In genomic region chr1:54406339-54407181, GRCh38 we compare ENCODE assay signal across 8 cellular contexts. TPM values are rescaled to one million over a fixed set of nuclear protein-coding genes. Genes with fewer than 3 reads are reported as not detected.
A peak's percentile ranks its signal among the peaks of the same experiment; 100 is the strongest.
DNase-seq lines count a peak whose midpoint lies in the region; ATAC-seq, FAIRE-seq and TF ChIP-seq lines count a peak whose summit lies in the region.

TSS of gene SSBP3 (minus strand) at chr1:54406394.

- peak within 1 kb of the TSS; percentile 88 for H3K4me3 Mint-ChIP-seq in WTC11

- no peak for TF ChIP-seq EP300 in A549 (IDR thresholded peaks at IDR 0.05)

- POLR2A ChIA-PET in A549 (lab: Yijun Ruan, JAX) = interaction anchor here (0.6 to 2.3 kb wide), 5 partner anchors 81 to 207 kb away, joined by 3 to 17 read pairs (median 6); partner anchors contain the start of genes CYB5RL and MRPL37
- POLR2A ChIA-PET in WTC11 (lab: Charles Lee) = interaction anchor here (0.5 to 2.6 kb wide), 23 partner anchors 10 to 450 kb away, joined by 3 to 127 read pairs (median 4); partner anchors contain the start of genes CYB5RL and MRPL37

- H3K27ac Mint-ChIP-seq in WTC11 = peak within 1 kb of the TSS; percentile 99

- H3K36me3 ChIP-seq in bronchial epithelial cell (ENCODE audit: control insufficient read depth, insufficient read depth, low read length) = no peaks in the 10 kb centered on the region

- DNase-seq in A549 (ENCODE audit: low read depth in 1 of 2, low spot score in 1 of 2) = peak; percentile 80 to 89
- peak; percentile 94 for DNase-seq in NCI-H2196 (lab: John Stamatoyannopoulos, UW; ENCODE audit: unreplicated experiment)
- peak; percentile 92 for DNase-seq in WTC11 (ENCODE audit: low spot score)
- peak; percentile 74 for DNase-seq in bronchial epithelial cell (ENCODE audit: low read depth)
- peak; percentile 91 for DNase-seq in inferior parietal cortex (ENCODE audit: extremely low spot score)
- DNase-seq in stimulated activated CD4-positive, alpha-beta T cell treated with anti-CD3 and anti-CD28 coated beads, Interleukin-12 subunit alpha, Interleukin-12 subunit beta, amount 100 ng/mL, for 24 hours (ENCODE audit: low read depth in 2 of 2) = peak; percentile 79 to 85

- H3K4me2 ChIP-seq in A549 = peak within 1 kb of the TSS; percentile 95

- H3K4me1 ChIP-seq in A549 = peaks cover 19% of the 10 kb centered on the region

- H3K4me1 Mint-ChIP-seq in WTC11 = peaks cover 69% of the 10 kb centered on the region

- CTCF ChIA-PET in A549 (lab: Yijun Ruan, JAX) (interaction anchor here (0.8 to 2.5 kb wide), 4 partner anchors 46 to 285 kb away, joined by 3 to 27 read pairs (median 3); no protein-coding TSS in a partner anchor), WTC11 (lab: Charles Lee) (interaction anchor here (0.6 to 5.6 kb wide), 18 partner anchors 18 to 395 kb away, joined by 3 to 145 read pairs (median 4); partner anchors contain the start of gene TTC22)

- no peaks in the 10 kb centered on the region for H3K9me3 Mint-ChIP-seq in WTC11

- H3K27me3 Mint-ChIP-seq in WTC11 (ENCODE audit: low read depth) = peaks cover 6% of the 10 kb centered on the region; the same call in 1 of the 2 replicates

- FAIRE-seq in A549 (lab: Jason Lieb, UNC) (no peak), bronchial epithelial cell (lab: Jason Lieb, UNC) (no peak)

- peaks cover 19% of the 10 kb centered on the region for H3K36me3 Mint-ChIP-seq in WTC11

- TF ChIP-seq RAD21 in A549 (conservative IDR thresholded peaks at IDR 0.05 in 1 of 2, IDR thresholded peaks at IDR 0.05 in 1 of 2) = no peak

- no peak for TF ChIP-seq POLR2A in A549 (IDR thresholded peaks at IDR 0.05; ENCODE audit: low read length)

- TF ChIP-seq CTCF in A549 (IDR thresholded peaks at IDR 0.05) (no peak), WTC11 (IDR thresholded peaks at IDR 0.05) (no peak), bronchial epithelial cell (IDR thresholded peaks at IDR 0.05; ENCODE audit: insufficient read depth, low read length, severe bottlenecking) (no peak)

- H3K4me3 ChIP-seq in A549 (peak within 1 kb of the TSS; percentile 94), bronchial epithelial cell (ENCODE audit: low read depth, low read length) (peak within 1 kb of the TSS; percentile 62)

- no peaks in the 10 kb centered on the region for H3K9me3 ChIP-seq in A549

- ATAC-seq in A549 (peak; percentile 92 to 94), GM18861 (IDR thresholded peaks at IDR 0.05; ENCODE audit: unreplicated experiment) (peak; percentile 83), HG03103 (IDR thresholded peaks at IDR 0.05; ENCODE audit: low read depth, unreplicated experiment) (peak; percentile 75), WTC11 (peak; percentile 81)

- H3K27ac ChIP-seq in A549 = peak within 1 kb of the TSS; percentile 74 to 99

- H3K27me3 ChIP-seq in bronchial epithelial cell (ENCODE audit: control insufficient read depth, insufficient read depth, low read length) = no peaks in the 10 kb centered on the region

- no CpG with 5 or more reads among the region's 100 CpGs for WGBS in A549 (ENCODE audit: missing lambda C conversion rate)

TF ChIP-seq in A549, 52 proteins besides CTCF, POLR2A, EP300 and RAD21:
- no peak for TF ChIP-seq FOXS1 (CRISPR knock-in tag; IDR thresholded peaks at IDR 0.05)
- peak; percentile 91 for TF ChIP-seq PBX3 (IDR thresholded peaks at IDR 0.05)
- peak in 1 of 2 experiments; percentile 27; a peak in 1 of 5 replicates for TF ChIP-seq JUN (IDR thresholded peaks at IDR 0.05)

TF ChIP-seq in WTC11, 78 proteins besides CTCF, POLR2A, EP300 and RAD21 (continues in another document):
- peak; percentile 95 for TF ChIP-seq SP1 (CRISPR knock-in tag; conservative IDR thresholded peaks at IDR 0.05)
- no peak; the same call in 1 of the 2 replicates for TF ChIP-seq ESRRA (CRISPR knock-in tag; IDR thresholded peaks at IDR 0.05; ENCODE audit: borderline replicate concordance)
- TF ChIP-seq FOXP1 (CRISPR knock-in tag; IDR thresholded peaks at IDR 0.05; ENCODE audit: borderline replicate concordance) = peak; percentile 80
- TF ChIP-seq ZMAT4 (CRISPR knock-in tag; IDR thresholded peaks at IDR 0.05) = no peak
- peak; percentile 41; the same call in 1 of the 2 replicates for TF ChIP-seq CREM (CRISPR knock-in tag; IDR thresholded peaks at IDR 0.05)
- TF ChIP-seq RELA (CRISPR knock-in tag; IDR thresholded peaks at IDR 0.05; ENCODE audit: borderline replicate concordance) = no peak
- TF ChIP-seq TEAD1 (CRISPR knock-in tag; IDR thresholded peaks at IDR 0.05) = 0 out of 2 replicates have a peak, but pooled peaks have one; percentile 46
- no peak for TF ChIP-seq ZNF425 (CRISPR knock-in tag; conservative IDR thresholded peaks at IDR 0.05)
- 0 out of 2 replicates have a peak, but pooled peaks have one; percentile 27 for TF ChIP-seq E2F5 (CRISPR knock-in tag; IDR thresholded peaks at IDR 0.05)
- TF ChIP-seq AR (CRISPR knock-in tag; IDR thresholded peaks at IDR 0.05) = no peak
- TF ChIP-seq USF1 (CRISPR knock-in tag; IDR thresholded peaks at IDR 0.05) = no peak
- TF ChIP-seq GTF2I (CRISPR knock-in tag; conservative IDR thresholded peaks at IDR 0.05) = no peak
- peak; percentile 96 for TF ChIP-seq NFYB (CRISPR knock-in tag; conservative IDR thresholded peaks at IDR 0.05; ENCODE audit: low read depth)

RNA-seq across cellular contexts. Expression of gene SSBP3, which starts in this region (rescaled TPM):
- polyA plus RNA-seq in A549 (2011; rRNA removed) = 6.6 and 7.2 TPM in 2 replicates
- polyA plus RNA-seq in A549 (2012; cell fraction: cytosol; rRNA removed) = 8.6 and 14.8 TPM in 2 replicates
- polyA plus RNA-seq in A549 (2012; cell fraction: nucleus; rRNA removed) = 11.1 and 13.3 TPM in 2 replicates
- 8.3 to 10.2 TPM (median 9.1 TPM) in 3 replicates for polyA plus RNA-seq in A549 (2017; fragmentation: RNase III; extraction: RNeasy Plus Mini Kit Qiagen cat#74134 plus additional on column Dnase treatment)
- 4.8 and 5.0 TPM in 2 replicates for polyA minus RNA-seq in A549 (2011; rRNA and poly(A)+ RNA removed)
- total RNA-seq in WTC11 (2021) = 98.8 to 115 TPM (median 105 TPM) in 3 replicates
- total RNA-seq in bronchial epithelial cell = 3.5 and 3.7 TPM in 2 replicates

Comparison
In these comparisons a context has a peak if more than half of its experiments do, and no peak if none do; other contexts are left out.
1. Peak in every context shown above with its lines: DNase-seq, ATAC-seq, H3K4me3 ChIP-seq and H3K27ac ChIP-seq.
2. RNA of gene SSBP3 (total RNA-seq): 98.8 to 115 TPM in WTC11; 3.5 to 3.7 TPM in bronchial epithelial cell; every median in the first group is over 10 times any median in the second.